19 cellular contexts compared by ENCODE assay signal in genomic region chr19:16146112-16146511, GRCh38. TPM values are rescaled to one million over a fixed set of nuclear protein-coding genes. Genes with fewer than 3 reads are reported as not detected.
DNase-seq lines count a peak whose midpoint lies in the region; ATAC-seq and TF ChIP-seq lines count a peak whose summit lies in the region.
"Had no signal": no experiment of that assay in that cellular context is flagged by ENCODE, and none has a peak within 500 bp of the region (broad histone marks: within the 10 kb centered on the region; RNA-seq: fewer than 3 reads in every experiment).

No MANE protein-coding gene starts in this region.

- peak overlapping the region; percentile 85 for H3K4me3 ChIP-seq in GM12864 (ENCODE audit: low read depth, low read length)
- peak overlapping the region; percentile 76 for H3K4me3 ChIP-seq in OCI-LY7 (ENCODE audit: low read depth, low read length, poor library complexity, severe bottlenecking)
- no peak overlapping the region for H3K4me3 ChIP-seq in naive thymus-derived CD4-positive, alpha-beta T cell (ENCODE audit: low read length)
- H3K4me3 ChIP-seq in mesendoderm (ENCODE audit: low read length): no peak overlapping the region
- H3K4me3 ChIP-seq: neural progenitor cell, SK-N-MC, vagina had no signal

- H3K56ac ChIP-seq in mesendoderm (ENCODE audit: low read length): no peak overlapping the region

- H3K9me2 ChIP-seq in OCI-LY7 (ENCODE audit: insufficient read depth, low read length): no peaks in the 10 kb centered on the region

- WGBS in mesendoderm (ENCODE audit: extremely low coverage, insufficient coverage, low lambda C conversion rate): no CpG with 5 or more reads among the region's 5 CpGs

- H3K36me3 Mint-ChIP-seq in activated CD4-positive, alpha-beta memory T cell treated with anti-CD3 and anti-CD28 coated beads, Interleukin-2, amount 10 ng/mL, durations not matched to agents 7 days and 5 days (ENCODE audit: low read depth): peaks cover 54% of the 10 kb centered on the region
- peaks cover 6% of the 10 kb centered on the region for H3K36me3 Mint-ChIP-seq in activated CD4-positive, alpha-beta memory T cell treated with anti-CD3 and anti-CD28 coated beads for 36 hours
- H3K36me3 Mint-ChIP-seq in naive thymus-derived CD4-positive, alpha-beta T cell: peaks cover 0 to 24% (median 0%) of the 10 kb centered on the region in 5 donors
- H3K36me3 Mint-ChIP-seq: neural progenitor cell had no signal

- BruUV-seq in OCI-LY7 (replicated peaks; lab: Mats Ljungman, UMichigan): no TSS peak

- H4K5ac ChIP-seq in mesendoderm (ENCODE audit: low read length): no peak overlapping the region

- H2BK15ac ChIP-seq in mesendoderm (replicated peaks; ENCODE audit: low read depth): no peak overlapping the region

- no peak overlapping the region for H2BK5ac ChIP-seq in mesendoderm (ENCODE audit: low read length)

- H3K27ac Mint-ChIP-seq in activated CD4-positive, alpha-beta memory T cell treated with anti-CD3 and anti-CD28 coated beads, Interleukin-2, amount 10 ng/mL, durations not matched to agents 7 days and 5 days: peak overlapping the region; percentile 67
- H3K27ac Mint-ChIP-seq in activated CD4-positive, alpha-beta memory T cell treated with anti-CD3 and anti-CD28 coated beads for 36 hours: no peak overlapping the region
- peak overlapping the region in 6 of 9 donors; percentile 12 to 100 (median 80) for H3K27ac Mint-ChIP-seq in naive thymus-derived CD4-positive, alpha-beta T cell
- H3K27ac Mint-ChIP-seq: neural progenitor cell had no signal

- H2AFZ ChIP-seq in OCI-LY7 (ENCODE audit: low read length): no peak overlapping the region
- H2AFZ ChIP-seq: neural progenitor cell had no signal

- H3K4me1 ChIP-seq in OCI-LY7 (ENCODE audit: insufficient read depth, low read length, poor library complexity, severe bottlenecking) (peaks cover 85% of the 10 kb centered on the region), mesendoderm (ENCODE audit: control insufficient read depth, low read depth, low read length) (no peaks in the 10 kb centered on the region)
- peaks cover 12 to 15% of the 10 kb centered on the region in 2 donors for H3K4me1 ChIP-seq in naive thymus-derived CD4-positive, alpha-beta T cell (ENCODE audit: control insufficient read depth in 2 of 2, insufficient read depth in 2 of 2, low read length in 2 of 2)
- H3K4me1 ChIP-seq: neural progenitor cell, vagina had no signal

- H4K8ac ChIP-seq in mesendoderm (ENCODE audit: low read depth, low read length): no peak overlapping the region

- no peaks in the 10 kb centered on the region for H3K9me3 ChIP-seq in OCI-LY7 (ENCODE audit: low read length)
- no peaks in the 10 kb centered on the region for H3K9me3 ChIP-seq in naive thymus-derived CD4-positive, alpha-beta T cell (ENCODE audit: control insufficient read depth in 2 of 3, low read length in 3 of 3)
- H3K9me3 ChIP-seq: esophagus squamous epithelium, vagina had no signal

- TF ChIP-seq CTCF in GM12864 (IDR thresholded peaks at IDR 0.05; ENCODE audit: low read depth, low read length, missing control alignments): no peak
- TF ChIP-seq CTCF in OCI-LY7 (conservative IDR thresholded peaks at IDR 0.05; ENCODE audit: low read length): no peak

- H3K36me3 ChIP-seq in OCI-LY7 (ENCODE audit: insufficient read depth, low read length) (peaks cover 45% of the 10 kb centered on the region), mesendoderm (ENCODE audit: control insufficient read depth, insufficient read depth, low read length) (no peaks in the 10 kb centered on the region)
- H3K36me3 ChIP-seq in naive thymus-derived CD4-positive, alpha-beta T cell (ENCODE audit: control insufficient read depth in 2 of 3, insufficient read depth in 3 of 3, low read length in 3 of 3): peaks cover 0 to 26% (median 0%) of the 10 kb centered on the region in 3 experiments
- H3K36me3 ChIP-seq: esophagus squamous epithelium, neural progenitor cell, vagina had no signal

- no peaks in the 10 kb centered on the region for H3K27me3 Mint-ChIP-seq in activated CD4-positive, alpha-beta memory T cell treated with anti-CD3 and anti-CD28 coated beads, Interleukin-2, amount 10 ng/mL, durations not matched to agents 7 days and 5 days
- H3K27me3 Mint-ChIP-seq in activated CD4-positive, alpha-beta memory T cell treated with anti-CD3 and anti-CD28 coated beads for 36 hours: no peaks in the 10 kb centered on the region
- no peaks in the 10 kb centered on the region for H3K27me3 Mint-ChIP-seq in naive thymus-derived CD4-positive, alpha-beta T cell

- H3K79me2 ChIP-seq in OCI-LY7 (ENCODE audit: insufficient read depth, low read depth, low read length): peaks cover 61% of the 10 kb centered on the region
- H3K79me2 ChIP-seq in mesendoderm (ENCODE audit: control insufficient read depth, insufficient read depth, low read length): no peaks in the 10 kb centered on the region

- H3K4ac ChIP-seq in mesendoderm (ENCODE audit: low read depth, low read length): no peak overlapping the region

- no peaks in the 10 kb centered on the region for H3K79me1 ChIP-seq in mesendoderm (ENCODE audit: low read length)

- peak overlapping the region; percentile 99 for H3K4me2 ChIP-seq in OCI-LY7 (ENCODE audit: low read length)
- no peak overlapping the region for H3K4me2 ChIP-seq in mesendoderm (ENCODE audit: low read length)
- H3K4me2 ChIP-seq: neural progenitor cell had no signal

- no peak overlapping the region for H3K23ac ChIP-seq in mesendoderm (ENCODE audit: low read length)

- no peak for ATAC-seq in naive thymus-derived CD4-positive, alpha-beta T cell
- ATAC-seq in HG03139 (IDR thresholded peaks at IDR 0.05; ENCODE audit: unreplicated experiment): no peak
- ATAC-seq in HG02852 (IDR thresholded peaks at IDR 0.05; ENCODE audit: unreplicated experiment): no peak

- CTCF ChIA-PET in activated CD4-positive, alpha-beta memory T cell treated with anti-CD3 and anti-CD28 coated beads, Interleukin-2, amount 10 ng/mL, durations not matched to agents 7 days and 5 days (lab: Charles Lee): interaction anchor here (0.7 to 3.9 kb wide), 3 partner anchors 39 to 83 kb away, joined by 3 to 16 read pairs (median 6); partner anchors contain the start of gene FAM32A
- CTCF ChIA-PET in activated CD4-positive, alpha-beta memory T cell treated with anti-CD3 and anti-CD28 coated beads for 36 hours (lab: Charles Lee): no interaction called here
- CTCF ChIA-PET in OCI-LY7 (lab: Charles Lee; ENCODE audit: unreplicated experiment): interaction anchor here (0.6 to 1.3 kb wide), 2 partner anchors 12 to 60 kb away, joined by 3 read pairs; no protein-coding TSS in a partner anchor
- CTCF ChIA-PET in naive thymus-derived CD4-positive, alpha-beta T cell (lab: Charles Lee): no interaction called here

- H3K4me3 Mint-ChIP-seq in activated CD4-positive, alpha-beta memory T cell treated with anti-CD3 and anti-CD28 coated beads, Interleukin-2, amount 10 ng/mL, durations not matched to agents 7 days and 5 days: peak overlapping the region; percentile 99
- H3K4me3 Mint-ChIP-seq in activated CD4-positive, alpha-beta memory T cell treated with anti-CD3 and anti-CD28 coated beads for 36 hours: no peak overlapping the region
- peak overlapping the region in 9 of 10 donors; percentile 23 to 100 (median 34) for H3K4me3 Mint-ChIP-seq in naive thymus-derived CD4-positive, alpha-beta T cell
- H3K4me3 Mint-ChIP-seq: neural progenitor cell had no signal

- H3K27ac ChIP-seq in OCI-LY7 (ENCODE audit: low read depth, low read length, poor library complexity, severe bottlenecking) (peak overlapping the region; percentile 81), mesendoderm (ENCODE audit: low read depth, low read length) (no peak overlapping the region)
- H3K27ac ChIP-seq in naive thymus-derived CD4-positive, alpha-beta T cell (ENCODE audit: low read depth, low read length): no peak overlapping the region
- H3K27ac ChIP-seq: esophagus squamous epithelium, neural progenitor cell, SK-N-MC, vagina had no signal

- H4K20me1 ChIP-seq in OCI-LY7 (ENCODE audit: insufficient read depth, low read length): no peaks in the 10 kb centered on the region

- intact Hi-C loops in activated CD4-positive, alpha-beta memory T cell treated with anti-CD3 and anti-CD28 coated beads for 36 hours (cut with micrococcal nuclease): no loop called here
- intact Hi-C loops in OCI-LY7 (cut with micrococcal nuclease; ENCODE audit: unreplicated experiment): loop anchor here (5.0 kb wide), 1 partner anchor 301 kb away; no protein-coding TSS in a partner anchor
- intact Hi-C loops in naive thymus-derived CD4-positive, alpha-beta T cell (cut with micrococcal nuclease): no loop called here

- peaks cover 63% of the 10 kb centered on the region for H3K4me1 Mint-ChIP-seq in activated CD4-positive, alpha-beta memory T cell treated with anti-CD3 and anti-CD28 coated beads, Interleukin-2, amount 10 ng/mL, durations not matched to agents 7 days and 5 days
- peaks cover 26% of the 10 kb centered on the region for H3K4me1 Mint-ChIP-seq in activated CD4-positive, alpha-beta memory T cell treated with anti-CD3 and anti-CD28 coated beads for 36 hours (ENCODE audit: low read depth)
- H3K4me1 Mint-ChIP-seq in naive thymus-derived CD4-positive, alpha-beta T cell: peaks cover 24 to 56% (median 31%) of the 10 kb centered on the region in 7 donors
- H3K4me1 Mint-ChIP-seq: neural progenitor cell had no signal

- no peaks in the 10 kb centered on the region for H3K27me3 ChIP-seq in naive thymus-derived CD4-positive, alpha-beta T cell (ENCODE audit: control insufficient read depth in 2 of 2, insufficient read depth in 2 of 2, low read length in 2 of 2)
- no peaks in the 10 kb centered on the region for H3K27me3 ChIP-seq in mesendoderm (ENCODE audit: insufficient read depth, low read length, poor library complexity)
- H3K27me3 ChIP-seq: neural progenitor cell, vagina had no signal

- no peak overlapping the region for H3K18ac ChIP-seq in mesendoderm (ENCODE audit: low read length)

- H3K9ac ChIP-seq in mesendoderm (ENCODE audit: low read length): no peak overlapping the region
- H3K9ac ChIP-seq: neural progenitor cell had no signal

- no peak overlapping the region for H2BK120ac ChIP-seq in mesendoderm (ENCODE audit: low read depth, low read length)

- H2AK5ac ChIP-seq in mesendoderm (ENCODE audit: low read length): no peak overlapping the region

- POLR2A ChIA-PET in activated CD4-positive, alpha-beta memory T cell treated with anti-CD3 and anti-CD28 coated beads, Interleukin-2, amount 10 ng/mL, durations not matched to agents 7 days and 5 days (lab: Charles Lee): interaction anchor here (1.0 to 5.2 kb wide), 6 partner anchors 9 to 68 kb away, joined by 3 to 39 read pairs (median 4); partner anchors contain the start of gene TPM4
- POLR2A ChIA-PET in activated CD4-positive, alpha-beta memory T cell treated with anti-CD3 and anti-CD28 coated beads for 36 hours (lab: Charles Lee): no interaction called here
- POLR2A ChIA-PET in OCI-LY7 (lab: Charles Lee): interaction anchor here (0.6 to 1.8 kb wide), 5 partner anchors 9 to 1410 kb away, joined by 3 to 6 read pairs (median 4); no protein-coding TSS in a partner anchor
- POLR2A ChIA-PET in naive thymus-derived CD4-positive, alpha-beta T cell (lab: Charles Lee): interaction anchor here (0.6 kb wide), 1 partner anchor 479 kb away, joined by 3 read pairs; no protein-coding TSS in a partner anchor

- H3K9me3 Mint-ChIP-seq in activated CD4-positive, alpha-beta memory T cell treated with anti-CD3 and anti-CD28 coated beads, Interleukin-2, amount 10 ng/mL, durations not matched to agents 7 days and 5 days: peaks cover 2% of the 10 kb centered on the region
- H3K9me3 Mint-ChIP-seq in activated CD4-positive, alpha-beta memory T cell treated with anti-CD3 and anti-CD28 coated beads for 36 hours: no peaks in the 10 kb centered on the region
- H3K9me3 Mint-ChIP-seq in naive thymus-derived CD4-positive, alpha-beta T cell: peaks cover 0 to 2% (median 0%) of the 10 kb centered on the region in 11 donors
- H3K9me3 Mint-ChIP-seq: neural progenitor cell had no signal

- DNase-seq in activated CD4-positive, alpha-beta memory T cell treated with anti-CD3 and anti-CD28 coated beads, Interleukin-2, amount 10 ng/mL, durations not matched to agents 7 days and 5 days: no peak
- DNase-seq in activated CD4-positive, alpha-beta memory T cell treated with anti-CD3 and anti-CD28 coated beads for 36 hours: no peak
- DNase-seq in GM12864 (ENCODE audit: low read depth): no peak
- no peak for DNase-seq in OCI-LY7 (ENCODE audit: low spot score)
- DNase-seq in naive thymus-derived CD4-positive, alpha-beta T cell: no peak
- DNase-seq in mesendoderm: no peak
- DNase-seq: esophagus squamous epithelium, glutamatergic neuron, NCI-H2081 treated with DMSO at 0.1 percent for 48 hours, NCI-H524 treated with DMSO at 0.1 percent for 48 hours had no signal

RNA-seq across cellular contexts. Expression of gene HSH2D, which starts 2.6 kb away (rescaled TPM):
- total RNA-seq in activated CD4-positive, alpha-beta memory T cell treated with anti-CD3 and anti-CD28 coated beads, Interleukin-2, amount 10 ng/mL, durations not matched to agents 7 days and 5 days: 100 to 1,000 TPM; 101 to 110 TPM
- total RNA-seq in activated CD4-positive, alpha-beta memory T cell treated with anti-CD3 and anti-CD28 coated beads for 36 hours: 10 to 100 TPM; 23.6 to 26.1 TPM
- total RNA-seq in OCI-LY7 (2014; rRNA removed; shearing (Covaris generic)): 52.4 and 57.6 TPM in 2 replicates
- 70.4 and 79.0 TPM in 2 replicates for total RNA-seq in OCI-LY7 (2022)
- total RNA-seq in naive thymus-derived CD4-positive, alpha-beta T cell: 10 to 100 TPM; 20.0 to 60.0 (median 46.4) TPM
- polyA plus RNA-seq in naive thymus-derived CD4-positive, alpha-beta T cell: 10 to 100 TPM in 1 of 2 donors, 1 to 10 TPM in 1; 7.2 to 17.8 TPM
- 0.56 TPM for polyA plus RNA-seq in mesendoderm (2013, experiment 1 of 2)
- 0.49 TPM for polyA plus RNA-seq in mesendoderm (2013, experiment 2 of 2)
- total RNA-seq: lung microvascular endothelial cell had no signal
- polyA plus RNA-seq: AG04450 had no signal

RNA-seq across cellular contexts. Expression of gene CIB3, which starts 27.2 kb away (rescaled TPM):
- not detected for total RNA-seq in activated CD4-positive, alpha-beta memory T cell treated with anti-CD3 and anti-CD28 coated beads, Interleukin-2, amount 10 ng/mL, durations not matched to agents 7 days and 5 days
- not detected for total RNA-seq in activated CD4-positive, alpha-beta memory T cell treated with anti-CD3 and anti-CD28 coated beads for 36 hours
- total RNA-seq in OCI-LY7 (2014; rRNA removed; shearing (Covaris generic)): 5.4 TPM in 1 of 2 replicates, not detected in the other
- not detected in 2 replicates for total RNA-seq in OCI-LY7 (2022)
- total RNA-seq in naive thymus-derived CD4-positive, alpha-beta T cell: not detected
- polyA plus RNA-seq in naive thymus-derived CD4-positive, alpha-beta T cell: not detected
- not detected for polyA plus RNA-seq in mesendoderm (2013, experiment 1 of 2)
- not detected for polyA plus RNA-seq in mesendoderm (2013, experiment 2 of 2)
- total RNA-seq: bronchial epithelial cell, esophagus squamous epithelium, lung microvascular endothelial cell, renal cortical epithelial cell, vagina had no signal
- polyA plus RNA-seq: AG04450 had no signal

RNA-seq across cellular contexts. Expression of gene RAB8A, which starts 34.4 kb away (rescaled TPM):
- total RNA-seq in activated CD4-positive, alpha-beta memory T cell treated with anti-CD3 and anti-CD28 coated beads, Interleukin-2, amount 10 ng/mL, durations not matched to agents 7 days and 5 days: 100 to 1,000 TPM; 141 to 147 TPM
- 100 to 1,000 TPM; 146 to 154 TPM for total RNA-seq in activated CD4-positive, alpha-beta memory T cell treated with anti-CD3 and anti-CD28 coated beads for 36 hours
- total RNA-seq in OCI-LY7 (2014; rRNA removed; shearing (Covaris generic)): 64.9 and 69.1 TPM in 2 replicates
- 124 and 138 TPM in 2 replicates for total RNA-seq in OCI-LY7 (2022)
- total RNA-seq in naive thymus-derived CD4-positive, alpha-beta T cell: 100 to 1,000 TPM in 2 of 5 experiments, 10 to 100 TPM in 3; 64.4 to 154 (median 74.5) TPM
- polyA plus RNA-seq in naive thymus-derived CD4-positive, alpha-beta T cell: 10 to 100 TPM; 61.8 to 82.2 TPM
- 61.3 TPM for polyA plus RNA-seq in mesendoderm (2013, experiment 1 of 2)
- polyA plus RNA-seq in mesendoderm (2013, experiment 2 of 2): 61.3 TPM

RNA-seq across cellular contexts. Expression of gene FAM32A, which starts 39.1 kb away (rescaled TPM):
- total RNA-seq in activated CD4-positive, alpha-beta memory T cell treated with anti-CD3 and anti-CD28 coated beads, Interleukin-2, amount 10 ng/mL, durations not matched to agents 7 days and 5 days: 10 to 100 TPM; 66.0 to 70.8 TPM
- total RNA-seq in activated CD4-positive, alpha-beta memory T cell treated with anti-CD3 and anti-CD28 coated beads for 36 hours: 10 to 100 TPM; 43.8 to 44.3 TPM
- 71.0 and 104 TPM in 2 replicates for total RNA-seq in OCI-LY7 (2014; rRNA removed; shearing (Covaris generic))
- total RNA-seq in OCI-LY7 (2022): 64.5 and 65.7 TPM in 2 replicates
- total RNA-seq in naive thymus-derived CD4-positive, alpha-beta T cell: 10 to 100 TPM; 45.9 to 69.4 (median 65.9) TPM
- 100 to 1,000 TPM; 139 to 177 TPM for polyA plus RNA-seq in naive thymus-derived CD4-positive, alpha-beta T cell
- polyA plus RNA-seq in mesendoderm (2013, experiment 1 of 2): 93.6 TPM
- 93.1 TPM for polyA plus RNA-seq in mesendoderm (2013, experiment 2 of 2)

RNA-seq across cellular contexts. Expression of gene AP1M1, which starts 51.6 kb away (rescaled TPM):
- 100 to 1,000 TPM; 131 to 151 TPM for total RNA-seq in activated CD4-positive, alpha-beta memory T cell treated with anti-CD3 and anti-CD28 coated beads, Interleukin-2, amount 10 ng/mL, durations not matched to agents 7 days and 5 days
- total RNA-seq in activated CD4-positive, alpha-beta memory T cell treated with anti-CD3 and anti-CD28 coated beads for 36 hours: 100 to 1,000 TPM; 100 to 113 TPM
- total RNA-seq in OCI-LY7 (2014; rRNA removed; shearing (Covaris generic)): 68.4 and 92.9 TPM in 2 replicates
- total RNA-seq in OCI-LY7 (2022): 94.6 and 104 TPM in 2 replicates
- 100 to 1,000 TPM in 4 of 5 experiments, 10 to 100 TPM in 1; 94.9 to 149 (median 125) TPM for total RNA-seq in naive thymus-derived CD4-positive, alpha-beta T cell
- polyA plus RNA-seq in naive thymus-derived CD4-positive, alpha-beta T cell: 100 to 1,000 TPM; 134 to 169 TPM
- 20.0 TPM for polyA plus RNA-seq in mesendoderm (2013, experiment 1 of 2)
- polyA plus RNA-seq in mesendoderm (2013, experiment 2 of 2): 21.4 TPM

Comparison
In these comparisons a context has a peak if more than half of its experiments do, and no peak if none do; other contexts are left out.
1. CTCF ChIA-PET loops: an anchor here in activated CD4-positive, alpha-beta memory T cell treated with anti-CD3 and anti-CD28 coated beads, Interleukin-2, amount 10 ng/mL, durations not matched to agents 7 days and 5 days (0.7 to 3.9 kb wide) and OCI-LY7 (0.6 to 1.3 kb wide); none called in activated CD4-positive, alpha-beta memory T cell treated with anti-CD3 and anti-CD28 coated beads for 36 hours and naive thymus-derived CD4-positive, alpha-beta T cell.
2. H3K4me3 ChIP-seq: peak in GM12864 (single experiment) and OCI-LY7 (single experiment); none in naive thymus-derived CD4-positive, alpha-beta T cell (single experiment) and mesendoderm (single experiment).